Comparison of ENCODE assay signal across 17 cellular contexts in genomic region chr4:39998659-39999345, GRCh38.
"Had no signal": no experiment of that assay in that cellular context is flagged by ENCODE, and none has a peak within 500 bp of the region (broad histone marks: within the 10 kb centered on the region; RNA-seq: fewer than 3 reads in every experiment).

No MANE protein-coding gene starts in this region.

- H3K4me3 ChIP-seq: dorsolateral prefrontal cortex, esophagus muscularis mucosa, left ventricle myocardium inferior, sigmoid colon, suprapubic skin had no signal

- H3K9me3 Mint-ChIP-seq: activated T-helper 2 cell treated with anti-CD3 and anti-CD28 coated beads, Interferon-gamma antibody, Interleukin-2, Interleukin-4, amounts not matched to agents 10 μg/mL and 5 μg/mL and 100 μg/mL, durations not matched to agents 14 hours and 24 hours and 36 hours; T-helper 1 cell treated with Interleukin-12 subunit alpha and Interleukin-12 subunit beta and Interleukin-4 antibody, amounts not matched to agents 30 μg/mL and 1 μg/mL, for 36 hours had no signal

- H3K9me3 ChIP-seq: esophagus muscularis mucosa, left ventricle myocardium inferior, sigmoid colon, suprapubic skin had no signal

- DNase-seq: activated naive CD4-positive, alpha-beta T cell treated with anti-CD3 and anti-CD28 coated beads, Interleukin-2, amount 50 U/mL, for 16 hours; amniotic stem cell; dorsolateral prefrontal cortex; foreskin melanocyte; head of caudate nucleus; left ventricle myocardium inferior; posterior cingulate gyrus; sigmoid colon; stimulated activated CD4-positive, alpha-beta T cell treated with anti-CD3 and anti-CD28 coated beads, Interleukin-12 subunit alpha, Interleukin-12 subunit beta, amount 100 ng/mL, for 4 hours; stimulated activated naive CD4-positive, alpha-beta T cell treated with Interleukin-2 at 50 U/mL for 16 hours had no signal

- H3K4me1 ChIP-seq: esophagus muscularis mucosa, left ventricle myocardium inferior, sigmoid colon, suprapubic skin had no signal

- H3K4me3 Mint-ChIP-seq: T-helper 1 cell treated with Interleukin-12 subunit alpha and Interleukin-12 subunit beta and Interleukin-4 antibody, amounts not matched to agents 30 μg/mL and 1 μg/mL, for 36 hours had no signal

- H3K27ac Mint-ChIP-seq: activated T-helper 2 cell treated with anti-CD3 and anti-CD28 coated beads, Interferon-gamma antibody, Interleukin-2, Interleukin-4, amounts not matched to agents 10 μg/mL and 5 μg/mL and 100 μg/mL, durations not matched to agents 14 hours and 24 hours and 36 hours; T-helper 1 cell treated with Interleukin-12 subunit alpha and Interleukin-12 subunit beta and Interleukin-4 antibody, amounts not matched to agents 30 μg/mL and 1 μg/mL, for 36 hours had no signal

- ATAC-seq: activated CD4-positive, CD25-positive, alpha-beta regulatory T cell treated with anti-CD3 and anti-CD28 coated beads, Interleukin-2, amount 50 U/mL, for 24 hours had no signal

- H3K27me3 ChIP-seq: dorsolateral prefrontal cortex, esophagus muscularis mucosa, sigmoid colon, suprapubic skin had no signal

- FAIRE-seq: endometrium, islet of Langerhans had no signal

- H3K36me3 ChIP-seq: esophagus muscularis mucosa, left ventricle myocardium inferior, sigmoid colon, suprapubic skin had no signal

- H3K27ac ChIP-seq: dorsolateral prefrontal cortex, esophagus muscularis mucosa, left ventricle myocardium inferior, sigmoid colon, suprapubic skin had no signal
